In the genomic region with DNA sequence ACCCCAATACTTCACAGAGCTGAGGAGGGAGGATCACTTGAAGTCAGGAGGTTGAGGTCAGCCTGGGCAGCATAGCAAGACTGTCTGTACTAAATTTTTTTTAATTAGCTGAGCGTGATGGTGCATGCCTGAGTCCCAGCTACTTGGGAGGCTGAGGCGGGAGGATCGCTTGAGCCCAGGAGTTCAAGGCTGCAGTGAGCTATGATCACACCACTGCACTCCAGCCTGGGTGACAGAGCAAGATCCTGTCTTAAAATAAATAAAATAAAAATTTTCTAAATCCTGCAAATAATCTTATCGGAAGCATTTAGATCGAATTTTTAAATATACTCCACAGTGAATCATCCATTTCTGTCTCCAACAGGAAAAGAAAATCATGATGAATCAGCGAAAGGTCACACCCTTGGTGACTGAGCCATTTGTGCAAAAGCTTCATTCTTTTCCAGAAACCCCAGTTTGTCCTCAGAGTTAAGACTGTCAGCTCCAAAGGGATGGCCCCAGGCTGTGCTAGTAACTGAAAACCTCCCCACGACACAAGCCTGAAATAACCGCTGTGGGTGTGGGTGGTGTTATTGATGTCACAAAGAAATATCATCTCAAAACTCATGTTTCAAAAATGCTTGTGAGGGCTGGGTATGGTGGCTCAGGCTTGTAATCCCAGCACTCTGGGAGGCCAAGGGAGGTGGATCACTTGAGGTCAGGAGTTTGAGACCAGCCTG, we compare ENCODE assay signal across 10 cellular contexts.
DNase-seq lines count a peak whose midpoint lies in the region; ATAC-seq, FAIRE-seq and TF ChIP-seq lines count a peak whose summit lies in the region.
"Had no signal": no experiment of that assay in that cellular context is flagged by ENCODE, and none has a peak within 500 bp of the region (broad histone marks: within the 10 kb centered on the region; RNA-seq: fewer than 3 reads in every experiment).

No MANE protein-coding gene starts in this region.

- TF ChIP-seq CTCF in kidney (IDR thresholded peaks at IDR 0.05; ENCODE audit: borderline replicate concordance, extremely low read depth, insufficient read depth): no peak
- no peak for TF ChIP-seq CTCF in GM10266 (IDR thresholded peaks at IDR 0.05; ENCODE audit: control insufficient read depth, insufficient read depth, low read depth, missing control alignments)

- no peak for ATAC-seq in HG03039 (IDR thresholded peaks at IDR 0.05; ENCODE audit: unreplicated experiment)

- H3K9me3 ChIP-seq in kidney (ENCODE audit: control insufficient read depth in 1 of 2, low read length in 2 of 2): no peaks in the 10 kb centered on the region
- H3K9me3 ChIP-seq: prostate gland had no signal

- H3K36me3 ChIP-seq in kidney (ENCODE audit: control insufficient read depth in 1 of 2, insufficient read depth in 2 of 2, low read length in 2 of 2): no peaks in the 10 kb centered on the region
- H3K36me3 ChIP-seq: prostate gland had no signal

- H3K9ac ChIP-seq in kidney (ENCODE audit: low read length in 2 of 2): no peak overlapping the region

- no peaks in the 10 kb centered on the region for H3K4me1 ChIP-seq in kidney (ENCODE audit: control insufficient read depth in 1 of 2, insufficient read depth in 1 of 2, low read depth in 1 of 2, low read length in 2 of 2)
- H3K4me1 ChIP-seq: prostate gland had no signal

- intact Hi-C loops in kidney (cut with DNase I): no loop called here

- DNase-seq in AG08395 (ENCODE audit: low spot score): peak; percentile 95
- peak; percentile 97 for DNase-seq in HS-27A (ENCODE audit: low read depth)
- peak; percentile 71 for DNase-seq in astrocyte of the hippocampus (ENCODE audit: low read depth, low spot score)
- peak; percentile 78 for DNase-seq in kidney
- no peak for DNase-seq in SKM-1 treated with dmso at 0.1 percent for 144 hours (lab: John Stamatoyannopoulos, UW; ENCODE audit: unreplicated experiment)
- DNase-seq in GM10266 (ENCODE audit: extremely low spot score): no peak
- DNase-seq in islet precursor cell: no peak
- DNase-seq: activated T-cell treated with anti-CD3 and anti-CD28 coated beads, Interleukin-2, amount 50 U/mL, for 24 hours had no signal

- H3K27ac ChIP-seq in kidney (ENCODE audit: low read depth in 2 of 2, low read length in 2 of 2): no peak overlapping the region
- H3K27ac ChIP-seq: prostate gland had no signal

- H3K4me3 ChIP-seq in kidney (ENCODE audit: low read length in 2 of 2): no peak overlapping the region
- H3K4me3 ChIP-seq: prostate gland had no signal

- FAIRE-seq in kidney (lab: Jason Lieb, UNC): no peak

Comparison
In these comparisons a context has a peak if more than half of its experiments do, and no peak if none do; other contexts are left out.
1. DNase-seq: peak in AG08395 (single experiment), HS-27A (single experiment), astrocyte of the hippocampus (single experiment) and kidney (single experiment); none in SKM-1 treated with dmso at 0.1 percent for 144 hours (single experiment), GM10266 (single experiment) and islet precursor cell (single experiment).